ENCODE assay signal across 11 cellular contexts in the genomic region with DNA sequence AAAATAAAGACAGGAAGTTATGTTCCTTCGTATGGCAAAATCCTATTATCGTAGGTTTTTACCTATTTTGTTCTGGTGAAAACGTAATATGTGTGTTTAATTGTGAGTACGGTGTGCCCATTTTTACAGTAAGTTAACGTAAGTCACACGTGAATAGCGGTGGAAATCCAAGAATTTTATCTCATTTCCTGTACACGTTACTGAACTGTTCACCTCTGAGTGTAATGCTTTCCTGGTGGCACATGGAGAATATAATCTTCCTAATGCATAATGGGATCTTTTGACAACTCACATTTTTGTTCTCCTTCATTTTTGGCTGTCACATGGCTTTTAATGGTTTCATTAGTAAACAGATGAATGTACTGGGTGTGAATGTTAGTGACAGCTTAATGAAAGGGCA.
"Had no signal": no experiment of that assay in that cellular context is flagged by ENCODE, and none has a peak within 500 bp of the region (broad histone marks: within the 10 kb centered on the region; RNA-seq: fewer than 3 reads in every experiment).

No MANE protein-coding gene starts in this region.

- ATAC-seq: foreskin keratinocyte, left colon had no signal

- H3K27ac ChIP-seq: foreskin keratinocyte, ovary, sigmoid colon had no signal

- H3K4me3 Mint-ChIP-seq: activated naive CD4-positive, alpha-beta T cell treated with anti-CD3 and anti-CD28 coated beads for 36 hours; naive B cell had no signal

- H3K36me3 ChIP-seq: ovary had no signal

- H3K27me3 ChIP-seq: foreskin keratinocyte, ovary, sigmoid colon had no signal

- DNase-seq: activated CD4-positive, CD25-positive, alpha-beta regulatory T cell treated with anti-CD3 and anti-CD28 coated beads, Interleukin-2, amount 50 U/mL, for 72 hours; activated naive CD4-positive, alpha-beta T cell treated with anti-CD3 and anti-CD28 coated beads for 36 hours; effector CD4-positive, alpha-beta T cell; foreskin keratinocyte; left colon; naive B cell; ovary; sigmoid colon; stimulated activated CD4-positive, alpha-beta T cell treated with anti-CD3 and anti-CD28 coated beads, Interleukin-1b, Interleukin-23, amount 100 ng/mL, for 48 hours had no signal

- H3K9me3 Mint-ChIP-seq: activated naive CD4-positive, alpha-beta T cell treated with anti-CD3 and anti-CD28 coated beads for 36 hours; activated T-helper 2 cell treated with anti-CD3 and anti-CD28 coated beads, Interferon-gamma antibody, Interleukin-2, Interleukin-4, amounts not matched to agents 10 μg/mL and 5 μg/mL and 100 μg/mL, durations not matched to agents 14 hours and 24 hours and 36 hours; naive B cell had no signal

- H3K27me3 Mint-ChIP-seq: naive B cell had no signal

- H3K9me3 ChIP-seq: ovary, sigmoid colon had no signal

- H3K4me3 ChIP-seq: lung, ovary, sigmoid colon had no signal

- H3K27ac Mint-ChIP-seq: activated naive CD4-positive, alpha-beta T cell treated with anti-CD3 and anti-CD28 coated beads for 36 hours had no signal

- H3K4me1 ChIP-seq: foreskin keratinocyte, sigmoid colon had no signal
